Comparison of ENCODE assay signal across 11 cellular contexts in genomic region chr17:40539711-40540411, GRCh38. TPM values are rescaled to one million over a fixed set of nuclear protein-coding genes. Genes with fewer than 3 reads are reported as not detected.
DNase-seq lines count a peak whose midpoint lies in the region; ATAC-seq and TF ChIP-seq lines count a peak whose summit lies in the region.
"Had no signal": no experiment of that assay in that cellular context is flagged by ENCODE, and none has a peak within 500 bp of the region (broad histone marks: within the 10 kb centered on the region; RNA-seq: fewer than 3 reads in every experiment).

No MANE protein-coding gene starts in this region.

- H3K23ac ChIP-seq in mesenchymal stem cell (ENCODE audit: low read length in 2 of 2), result no peak overlapping the region

- no peak overlapping the region for H2AK5ac ChIP-seq in mesenchymal stem cell (ENCODE audit: low read length, severe bottlenecking)

- no peaks in the 10 kb centered on the region for H3K79me1 ChIP-seq in mesenchymal stem cell (replicated peaks; ENCODE audit: low read length, poor library complexity, severe bottlenecking)

- H3K27me3 Mint-ChIP-seq in T-helper 2 cell treated with Interferon-gamma antibody and Interleukin-4, amounts not matched to agents 5 μg/mL and 100 μg/mL, for 36 hours (ENCODE audit: low read depth), result no peaks in the 10 kb centered on the region

- peak overlapping the region; percentile 87 for H4K91ac ChIP-seq in mesenchymal stem cell (ENCODE audit: low read length)

- H3K4me3 ChIP-seq in adrenal gland (no peak overlapping the region), mesenchymal stem cell (ENCODE audit: insufficient read depth in 1 of 2, low read depth in 1 of 2, low read length in 2 of 2) (no peak overlapping the region), suprapubic skin (no peak overlapping the region)

- peak overlapping the region; percentile 83 for H3K27ac Mint-ChIP-seq in T-helper 2 cell treated with Interferon-gamma antibody and Interleukin-4, amounts not matched to agents 5 μg/mL and 100 μg/mL, for 36 hours

- H2BK5ac ChIP-seq in mesenchymal stem cell (ENCODE audit: low read depth, low read length, poor library complexity, severe bottlenecking), result no peak overlapping the region

- H3K9me3 ChIP-seq in adrenal gland (replicated peaks in 1 of 3) (no peaks in the 10 kb centered on the region), mesenchymal stem cell (ENCODE audit: control insufficient read depth, low read length) (no peaks in the 10 kb centered on the region), suprapubic skin (no peaks in the 10 kb centered on the region)

- no peak overlapping the region for H2BK15ac ChIP-seq in mesenchymal stem cell (ENCODE audit: low read depth, poor library complexity, severe bottlenecking)

- peak overlapping the region in 3 of 5 donors; percentile 24 to 97 (median 88) for H3K27ac ChIP-seq in adrenal gland
- no peak overlapping the region for H3K27ac ChIP-seq in mesenchymal stem cell (ENCODE audit: low read length, poor library complexity, severe bottlenecking)
- peak overlapping the region; percentile 70 for H3K27ac ChIP-seq in suprapubic skin

- no peaks in the 10 kb centered on the region for H3K27me3 ChIP-seq in adrenal gland
- H3K27me3 ChIP-seq in mesenchymal stem cell (ENCODE audit: control insufficient read depth in 1 of 2, insufficient read depth in 1 of 2, low read length in 2 of 2), result no peaks in the 10 kb centered on the region
- no peaks in the 10 kb centered on the region for H3K27me3 ChIP-seq in suprapubic skin

- H3K18ac ChIP-seq in mesenchymal stem cell (ENCODE audit: low read depth in 1 of 2, low read length in 2 of 2), result peak overlapping the region; percentile 1 to 53

- H2BK12ac ChIP-seq in mesenchymal stem cell (ENCODE audit: low read length in 2 of 2), result peak overlapping the region; percentile 44 to 50

- H3K4me1 Mint-ChIP-seq in T-helper 2 cell treated with Interferon-gamma antibody and Interleukin-4, amounts not matched to agents 5 μg/mL and 100 μg/mL, for 36 hours (ENCODE audit: low read depth), result peaks cover 77% of the 10 kb centered on the region

- H2BK120ac ChIP-seq in mesenchymal stem cell (ENCODE audit: low read depth, low read length), result no peak overlapping the region

- H3K4me1 ChIP-seq in adrenal gland (replicated peaks in 1 of 2), result peaks cover 31 to 61% of the 10 kb centered on the region in 2 donors
- H3K4me1 ChIP-seq in mesenchymal stem cell (ENCODE audit: control insufficient read depth, insufficient read depth, low read depth, low read length), result peaks cover 40% of the 10 kb centered on the region
- H3K4me1 ChIP-seq in suprapubic skin, result peaks cover 89% of the 10 kb centered on the region

- H3K14ac ChIP-seq in mesenchymal stem cell (ENCODE audit: low read length in 2 of 2), result peak overlapping the region in 1 of 2 experiments; percentile 14

- WGBS in adrenal gland, 4 donors, result 87 to 90% (median 89%) methylated on average over 4 to 9 of the region's 9 CpGs
- WGBS in mesenchymal stem cell, result 87% methylated on average over 9 of the region's 9 CpGs
- WGBS in suprapubic skin, result 80% methylated on average over 9 of the region's 9 CpGs

- H2AFZ ChIP-seq in mesenchymal stem cell (ENCODE audit: low read depth, low read length), result no peak overlapping the region

- intact Hi-C loops in adrenal gland (cut with DNase I), result loop anchor here in 1 of 2 donors (10.0 kb wide), 1 partner anchor 175 kb away; the partner anchor contains the start of gene GJD3

- ATAC-seq in omental fat pad (ENCODE audit: low FRiP score), result no peak

- no peak overlapping the region for H3K4me2 ChIP-seq in mesenchymal stem cell (ENCODE audit: low read length, poor library complexity, severe bottlenecking)

- TF ChIP-seq EP300 in suprapubic skin (IDR thresholded peaks at IDR 0.05), result no peak

- no peaks in the 10 kb centered on the region for H3K9me3 Mint-ChIP-seq in T-helper 2 cell treated with Interferon-gamma antibody and Interleukin-4, amounts not matched to agents 5 μg/mL and 100 μg/mL, for 36 hours

- H3K36me3 ChIP-seq in adrenal gland (replicated peaks in 1 of 2) (no peaks in the 10 kb centered on the region), mesenchymal stem cell (ENCODE audit: control insufficient read depth in 1 of 2, insufficient read depth in 2 of 2, low read depth in 1 of 2, low read length in 2 of 2) (no peaks in the 10 kb centered on the region), suprapubic skin (no peaks in the 10 kb centered on the region)

- TF ChIP-seq POLR2A in adrenal gland (IDR thresholded peaks at IDR 0.05) (no peak), suprapubic skin (IDR thresholded peaks at IDR 0.05) (no peak)

- TF ChIP-seq CTCF in adrenal gland (IDR thresholded peaks at IDR 0.05) (no peak), suprapubic skin (IDR thresholded peaks at IDR 0.05) (no peak), omental fat pad (IDR thresholded peaks at IDR 0.05) (no peak)

- H3K4me3 Mint-ChIP-seq in T-helper 2 cell treated with Interferon-gamma antibody and Interleukin-4, amounts not matched to agents 5 μg/mL and 100 μg/mL, for 36 hours, result peak overlapping the region; percentile 81

- no peaks in the 10 kb centered on the region for H3K36me3 Mint-ChIP-seq in T-helper 2 cell treated with Interferon-gamma antibody and Interleukin-4, amounts not matched to agents 5 μg/mL and 100 μg/mL, for 36 hours (ENCODE audit: low read depth)

- peak overlapping the region; percentile 8 for H4K8ac ChIP-seq in mesenchymal stem cell (ENCODE audit: low read length)

- DNase-seq in T-helper 2 cell treated with Interferon-gamma antibody and Interleukin-4, amounts not matched to agents 5 μg/mL and 100 μg/mL, for 36 hours (ENCODE audit: low spot score), result no peak
- no peak for DNase-seq in T-helper 2 cell
- peak in 1 of 7 donors; percentile 8 for DNase-seq in adrenal gland
- no peak for DNase-seq in mesenchymal stem cell
- peak in 1 of 2 donors; percentile 63 for DNase-seq in suprapubic skin (ENCODE audit: low spot score in 2 of 2)
- no peak for DNase-seq in COR-L47 (lab: John Stamatoyannopoulos, UW)
- DNase-seq in omental fat pad (ENCODE audit: low spot score), result no peak
- DNase-seq in NCI-H446 treated with DMSO at 0.1 percent for 48 hours (lab: John Stamatoyannopoulos, UW), result no peak
- DNase-seq: 8988T, NCI-H774 had no signal

- H3K4ac ChIP-seq in mesenchymal stem cell (ENCODE audit: low read depth in 1 of 2, low read length in 2 of 2), result peak overlapping the region in 1 of 2 experiments; percentile 46

- H3K9ac ChIP-seq in mesenchymal stem cell (ENCODE audit: low read length), result peak overlapping the region; percentile 1

RNA-seq across cellular contexts. Expression of gene CCR7, which starts 25.4 kb away (rescaled TPM):
- total RNA-seq in adrenal gland (1 to 10 TPM in 1 of 8 donors, under 1 TPM in 5, not detected in 2; 0.14 to 1.0 (median 0.49) TPM), suprapubic skin (1 to 10 TPM in 1 of 4 donors, not detected in 3; 1.2 TPM), omental fat pad (1 to 10 TPM in 1 of 4 donors, under 1 TPM in 1, not detected in 2; 0.37 to 1.9 TPM)
- polyA plus RNA-seq in adrenal gland, result under 1 TPM; 0.11 to 0.40 (median 0.30) TPM
- polyA plus RNA-seq in mesenchymal stem cell (2013, experiment 1 of 2), result 0.08 TPM
- 0.14 TPM for polyA plus RNA-seq in mesenchymal stem cell (2013, experiment 2 of 2)
- total RNA-seq: M059J had no signal

RNA-seq across cellular contexts. Expression of gene TNS4, which starts 38.4 kb away (rescaled TPM):
- total RNA-seq in adrenal gland (under 1 TPM in 3 of 8 donors, not detected in 5; 0.11 to 0.32 (median 0.14) TPM), suprapubic skin (1,000 to 10,000 TPM in 2 of 4 donors, 100 to 1,000 TPM in 2; 730 to 1,745 (median 1,078) TPM), omental fat pad (1 to 10 TPM in 2 of 4 donors, not detected in 2; 1.8 to 2.1 TPM)
- under 1 TPM in 2 of 3 donors, not detected in 1; 0.07 to 0.08 TPM for polyA plus RNA-seq in adrenal gland
- not detected for polyA plus RNA-seq in mesenchymal stem cell (2013, experiment 1 of 2)
- 0.12 TPM for polyA plus RNA-seq in mesenchymal stem cell (2013, experiment 2 of 2)
- total RNA-seq: M059J had no signal

Comparison
In these comparisons a context has a peak if more than half of its experiments do, and no peak if none do; other contexts are left out.
1. RNA of gene TNS4, which starts 38.4 kb away (total RNA-seq): 730 to 1,745 TPM in suprapubic skin; 1.8 to 2.1 TPM in omental fat pad and 0.11 to 0.32 TPM in adrenal gland; every median in the first group is over 100 times any median in the second.